Comparison of ENCODE assay signal across 8 cellular contexts in genomic region chr2:36967236-36967876, GRCh38. TPM values are rescaled to one million over a fixed set of nuclear protein-coding genes. Genes with fewer than 3 reads are reported as not detected.
DNase-seq lines count a peak whose midpoint lies in the region; ATAC-seq and TF ChIP-seq lines count a peak whose summit lies in the region.

No MANE protein-coding gene starts in this region.

- H3K9me3 ChIP-seq in muscle layer of duodenum (ENCODE audit: control insufficient read depth in 1 of 2, low read length in 2 of 2) = no peaks in the 10 kb centered on the region

- H3K27me3 ChIP-seq in muscle layer of duodenum (ENCODE audit: low read depth, low read length) = no peaks in the 10 kb centered on the region

- H3K36me3 ChIP-seq in muscle layer of duodenum (ENCODE audit: control insufficient read depth in 1 of 2, insufficient read depth in 2 of 2, low read length in 2 of 2) = no peaks in the 10 kb centered on the region

- in situ Hi-C loops in G401 (cut with HindIII; ENCODE audit: low sequenced_read_pairs) = no loop called here

- no peak for TF ChIP-seq CTCF in coronary artery (IDR thresholded peaks at IDR 0.05)

- peak overlapping the region; percentile 84 for H3K4me3 ChIP-seq in coronary artery
- H3K4me3 ChIP-seq in muscle layer of duodenum (ENCODE audit: low read depth in 1 of 2, low read length in 2 of 2) = peak overlapping the region; percentile 92

- ATAC-seq in HG02610 (IDR thresholded peaks at IDR 0.05; ENCODE audit: unreplicated experiment) (no peak), HG02759 (IDR thresholded peaks at IDR 0.05; ENCODE audit: unreplicated experiment) (no peak)

- DNase-seq in G401 (ENCODE audit: low spot score) (peak; percentile 6), NCI-H146 treated with DMSO at 0.1 percent for 48 hours (lab: John Stamatoyannopoulos, UW; ENCODE audit: unreplicated experiment) (peak; percentile 23), coronary artery (ENCODE audit: low spot score) (no peak), iPS-NIHi11 (ENCODE audit: low spot score) (no peak)
- no peak for DNase-seq in activated CD8-positive, alpha-beta memory T cell treated with anti-CD3 and anti-CD28 coated beads, Interleukin-2, amount 50 U/mL, for 48 hours

- H3K27ac ChIP-seq in coronary artery = peak overlapping the region; percentile 54 to 85
- peak overlapping the region; percentile 94 for H3K27ac ChIP-seq in muscle layer of duodenum (ENCODE audit: low read length)

- peaks cover 0 to 14% of the 10 kb centered on the region in 2 donors for H3K4me1 ChIP-seq in muscle layer of duodenum (ENCODE audit: control insufficient read depth in 1 of 2, insufficient read depth in 2 of 2, low read length in 2 of 2)

RNA-seq across cellular contexts. Expression of gene STRN, which starts 1.0 kb away (rescaled TPM):
- total RNA-seq in G401 (2014; rRNA removed; shearing (Covaris generic)) = 3.8 and 6.6 TPM in 2 replicates

Comparison
In these comparisons a context has a peak if more than half of its experiments do, and no peak if none do; other contexts are left out.
1. DNase-seq: peak in G401 (single experiment) and NCI-H146 treated with DMSO at 0.1 percent for 48 hours (single experiment); none in coronary artery (single experiment), iPS-NIHi11 (single experiment) and activated CD8-positive, alpha-beta memory T cell treated with anti-CD3 and anti-CD28 coated beads, Interleukin-2, amount 50 U/mL, for 48 hours (single experiment).